2 cellular contexts compared by ENCODE assay signal in genomic region chr20:62156254-62156556, GRCh38.
TF ChIP-seq lines count a peak whose summit lies in the region.

No MANE protein-coding gene starts in this region.

TF ChIP-seq in GM23338, 12 proteins besides CTCF, POLR2A, EP300 and RAD21:
- TF ChIP-seq ZNF462 (CRISPR knock-in tag; IDR thresholded peaks at IDR 0.05): no peak
- no peak for TF ChIP-seq NANOG (IDR thresholded peaks at IDR 0.05; ENCODE audit: borderline replicate concordance)
- TF ChIP-seq POLR2AphosphoS5 (IDR thresholded peaks at IDR 0.05; ENCODE audit: low read depth): no peak
- TF ChIP-seq EZH2phosphoT487 (IDR thresholded peaks at IDR 0.05; ENCODE audit: unreplicated experiment): no peak
- TF ChIP-seq REST (IDR thresholded peaks at IDR 0.05; ENCODE audit: unreplicated experiment): no peak
- TF ChIP-seq EZH2 (IDR thresholded peaks at IDR 0.05; ENCODE audit: low read depth, unreplicated experiment): no peak
- no peak for TF ChIP-seq JUNB (IDR thresholded peaks at IDR 0.05; ENCODE audit: unreplicated experiment)
- TF ChIP-seq STAT1 (IDR thresholded peaks at IDR 0.05; ENCODE audit: unreplicated experiment): no peak
- TF ChIP-seq ZNF114 (CRISPR knock-in tag; IDR thresholded peaks at IDR 0.05): no peak
- TF ChIP-seq ETS1 (IDR thresholded peaks at IDR 0.05): no peak
- no peak for TF ChIP-seq CREB1 (CRISPR knock-in tag; IDR thresholded peaks at IDR 0.05; ENCODE audit: low read depth)
- no peak for TF ChIP-seq ZNF331 (CRISPR knock-in tag; IDR thresholded peaks at IDR 0.05; ENCODE audit: low read depth)

TF ChIP-seq in H1, 55 proteins besides CTCF, POLR2A, EP300 and RAD21:
- TF ChIP-seq RBBP5 (IDR thresholded peaks at IDR 0.05; ENCODE audit: borderline replicate concordance, low read depth, low read length) (no peak), RNF2 (IDR thresholded peaks at IDR 0.05; ENCODE audit: borderline replicate concordance, low read depth, low read length, missing control alignments, poor library complexity, severe bottlenecking) (no peak), POU5F1 (IDR thresholded peaks at IDR 0.05; ENCODE audit: low read depth, low read length) (no peak), KDM1A (IDR thresholded peaks at IDR 0.05; ENCODE audit: borderline replicate concordance, low read length) (no peak), SIRT6 (IDR thresholded peaks at IDR 0.05; ENCODE audit: low read length) (no peak), TBP (IDR thresholded peaks at IDR 0.05; ENCODE audit: low read depth, low read length) (no peak), GTF2F1 (IDR thresholded peaks at IDR 0.05; ENCODE audit: borderline replicate concordance, low read depth, low read length) (no peak), RXRA (IDR thresholded peaks at IDR 0.05; ENCODE audit: insufficient read depth, low read depth, low read length) (no peak), EZH2 (IDR thresholded peaks at IDR 0.05; ENCODE audit: low read depth, low read length, severe bottlenecking) (no peak), CBX5 (IDR thresholded peaks at IDR 0.05; ENCODE audit: low read depth, low read length) (no peak), SRF (IDR thresholded peaks at IDR 0.05; ENCODE audit: low read depth, low read length) (no peak), SAP30 (IDR thresholded peaks at IDR 0.05; ENCODE audit: insufficient read depth, insufficient replicate concordance, low read length) (no peak), SIN3A (conservative IDR thresholded peaks at IDR 0.05 in 1 of 2, IDR thresholded peaks at IDR 0.05 in 1 of 2; ENCODE audit: low read depth in 1 of 2, low read length in 2 of 2) (no peak), KDM4A (IDR thresholded peaks at IDR 0.05; ENCODE audit: low read depth, low read length, severe bottlenecking) (no peak), CTBP2 (IDR thresholded peaks at IDR 0.05; ENCODE audit: borderline replicate concordance, insufficient read depth, insufficient read length, low read length) (no peak), TEAD4 (IDR thresholded peaks at IDR 0.05; ENCODE audit: low read depth, low read length) (no peak), CHD1 (IDR thresholded peaks at IDR 0.05; ENCODE audit: low read depth, low read length) (no peak), ZNF274 (IDR thresholded peaks at IDR 0.05; ENCODE audit: borderline replicate concordance, extremely low read depth, low read length) (no peak)
